9 cellular contexts compared by ENCODE assay signal in genomic region chr16:75593825-75594820, GRCh38. TPM values are rescaled to one million over a fixed set of nuclear protein-coding genes. Genes with fewer than 3 reads are reported as not detected.
DNase-seq lines count a peak whose midpoint lies in the region; TF ChIP-seq lines count a peak whose summit lies in the region.
"Had no signal": no experiment of that assay in that cellular context is flagged by ENCODE, and none has a peak within 500 bp of the region (broad histone marks: within the 10 kb centered on the region; RNA-seq: fewer than 3 reads in every experiment).

No MANE protein-coding gene starts in this region.

- no peak for TF ChIP-seq POLR2A in prostate gland (IDR thresholded peaks at IDR 0.05)

- H3K27me3 ChIP-seq in prostate gland (replicated peaks; ENCODE audit: insufficient read depth) = no peaks in the 10 kb centered on the region
- H3K27me3 ChIP-seq: tibial artery had no signal

- 65% methylated on average over 17 of the region's 17 CpGs for WGBS in prostate gland

- no peak for TF ChIP-seq CTCF in HFF-Myc (IDR thresholded peaks at IDR 0.05; ENCODE audit: low read depth, low read length, missing control alignments)
- TF ChIP-seq CTCF in fibroblast of pulmonary artery (IDR thresholded peaks at IDR 0.05; ENCODE audit: low read length, missing control alignments) = no peak
- TF ChIP-seq CTCF in GM20000 (IDR thresholded peaks at IDR 0.05; ENCODE audit: extremely low read depth, missing control alignments) = no peak
- TF ChIP-seq CTCF in prostate gland (IDR thresholded peaks at IDR 0.05) = no peak

- no peak overlapping the region for H3K4me3 ChIP-seq in HFF-Myc (replicated peaks; ENCODE audit: low read depth, low read length)
- H3K4me3 ChIP-seq in fibroblast of pulmonary artery (replicated peaks; ENCODE audit: low read depth, low read length) = no peak overlapping the region
- H3K4me3 ChIP-seq in prostate gland = no peak overlapping the region
- H3K4me3 ChIP-seq: tibial artery had no signal

- DNase-seq in AG20443 (ENCODE audit: low spot score) (peak; percentile 48), HFF-Myc (ENCODE audit: extremely low read depth, low read depth) (peak; percentile 76), SK-N-DZ (ENCODE audit: low spot score) (peak; percentile 27), fibroblast of pulmonary artery (ENCODE audit: low read depth) (peak; percentile 46), hypothalamus (lab: John Stamatoyannopoulos, UW) (no peak), GM20000 (ENCODE audit: low spot score) (no peak), prostate gland (ENCODE audit: low spot score) (no peak), CD1c-positive myeloid dendritic cell (ENCODE audit: extremely low spot score) (no peak)

- H3K9me3 ChIP-seq in prostate gland = no peaks in the 10 kb centered on the region
- H3K9me3 ChIP-seq: tibial artery had no signal

- no peaks in the 10 kb centered on the region for H3K4me1 ChIP-seq in prostate gland (replicated peaks)

- H3K27ac ChIP-seq in prostate gland = no peak overlapping the region

- intact Hi-C loops in prostate gland (cut with DNase I) = no loop called here

- no peaks in the 10 kb centered on the region for H3K36me3 ChIP-seq in prostate gland

RNA-seq across cellular contexts. Expression of gene GABARAPL2, which starts 27.9 kb away (rescaled TPM):
- polyA plus RNA-seq in SK-N-DZ (2014; cell fraction: cytosol; rRNA removed) = 175 and 194 TPM in 2 replicates
- 120 and 137 TPM in 2 replicates for polyA plus RNA-seq in SK-N-DZ (2014; cell fraction: nucleus; rRNA removed)
- 100 to 1,000 TPM; 107 to 169 TPM for total RNA-seq in prostate gland

RNA-seq across cellular contexts. Expression of gene ADAT1, which starts 29.0 kb away (rescaled TPM):
- polyA plus RNA-seq in SK-N-DZ (2014; cell fraction: cytosol; rRNA removed) = 76.0 and 83.0 TPM in 2 replicates
- 43.9 and 55.5 TPM in 2 replicates for polyA plus RNA-seq in SK-N-DZ (2014; cell fraction: nucleus; rRNA removed)
- 10 to 100 TPM; 49.1 to 66.0 TPM for total RNA-seq in prostate gland

RNA-seq across cellular contexts. Expression of gene TMEM231, which starts 38.1 kb away (rescaled TPM):
- polyA plus RNA-seq in SK-N-DZ (2014; cell fraction: cytosol; rRNA removed) = 15.6 and 18.3 TPM in 2 replicates
- polyA plus RNA-seq in SK-N-DZ (2014; cell fraction: nucleus; rRNA removed) = 12.6 and 22.3 TPM in 2 replicates
- 10 to 100 TPM in 1 of 2 donors, 1 to 10 TPM in 1; 7.7 to 17.2 TPM for total RNA-seq in prostate gland

RNA-seq across cellular contexts. Expression of gene KARS1, which starts 53.3 kb away (rescaled TPM):
- polyA plus RNA-seq in SK-N-DZ (2014; cell fraction: cytosol; rRNA removed) = 302 and 330 TPM in 2 replicates
- polyA plus RNA-seq in SK-N-DZ (2014; cell fraction: nucleus; rRNA removed) = 113 and 176 TPM in 2 replicates
- total RNA-seq in prostate gland = 100 to 1,000 TPM in 1 of 2 donors, 10 to 100 TPM in 1; 89.4 to 145 TPM

RNA-seq across cellular contexts. Expression of gene TERF2IP, which starts 53.5 kb away (rescaled TPM):
- polyA plus RNA-seq in SK-N-DZ (2014; cell fraction: cytosol; rRNA removed) = 120 and 131 TPM in 2 replicates
- polyA plus RNA-seq in SK-N-DZ (2014; cell fraction: nucleus; rRNA removed) = 64.6 and 72.4 TPM in 2 replicates
- 100 to 1,000 TPM in 1 of 2 donors, 10 to 100 TPM in 1; 89.7 to 116 TPM for total RNA-seq in prostate gland

Comparison
In these comparisons a context has a peak if more than half of its experiments do, and no peak if none do; other contexts are left out.
1. DNase-seq: peak in AG20443 (single experiment), HFF-Myc (single experiment), SK-N-DZ (single experiment) and fibroblast of pulmonary artery (single experiment); none in hypothalamus (0 of 51), GM20000 (single experiment), prostate gland (single experiment) and CD1c-positive myeloid dendritic cell (single experiment).